In the genomic region with DNA sequence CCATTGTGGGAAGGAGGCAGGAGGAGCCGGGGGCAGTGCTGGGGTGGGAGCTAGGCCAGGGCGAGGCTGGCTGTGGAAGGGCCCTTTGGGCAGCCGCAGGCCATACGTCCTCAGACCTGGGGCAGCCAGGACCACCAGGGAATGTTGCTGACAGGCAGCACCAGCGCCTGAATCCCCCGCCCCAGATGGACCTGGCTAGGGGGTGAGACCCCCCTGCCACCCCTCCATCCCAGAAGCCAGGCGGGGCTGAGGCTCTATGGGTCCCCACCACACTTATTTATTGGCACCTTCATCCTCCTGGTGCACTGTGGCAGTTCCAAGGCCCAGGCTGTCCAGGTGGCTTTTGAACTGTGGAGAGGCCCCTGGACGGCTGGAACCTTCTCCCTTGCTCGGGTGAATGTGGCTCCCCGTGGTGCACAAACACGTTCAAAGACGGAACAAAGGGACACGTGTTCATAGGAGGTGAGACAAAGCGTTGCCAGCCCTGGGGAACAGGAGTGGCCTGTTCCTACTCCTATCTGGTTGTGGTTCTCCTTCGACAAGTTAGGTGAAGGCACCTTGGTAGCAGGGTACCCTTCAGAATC, we compare ENCODE assay signal across 18 cellular contexts. TPM values are rescaled to one million over a fixed set of nuclear protein-coding genes. Genes with fewer than 3 reads are reported as not detected.
DNase-seq lines count a peak whose midpoint lies in the region; ATAC-seq and TF ChIP-seq lines count a peak whose summit lies in the region.
"Had no signal": no experiment of that assay in that cellular context is flagged by ENCODE, and none has a peak within 500 bp of the region (broad histone marks: within the 10 kb centered on the region; RNA-seq: fewer than 3 reads in every experiment).

No MANE protein-coding gene starts in this region.

- H3K4me1 ChIP-seq in endodermal cell (ENCODE audit: control insufficient read depth, insufficient read depth, low read length) (no peaks in the 10 kb centered on the region), gastrocnemius medialis (peaks cover 53 to 62% of the 10 kb centered on the region in 2 donors), neural progenitor cell (peaks cover 12% of the 10 kb centered on the region)

- TF ChIP-seq CTCF in CD14-positive monocyte (IDR thresholded peaks at IDR 0.05) (no peak), endodermal cell (conservative IDR thresholded peaks at IDR 0.05) (no peak), gastrocnemius medialis (IDR thresholded peaks at IDR 0.05 in 4 of 5, conservative IDR thresholded peaks at IDR 0.05 in 1 of 5) (no peak), neural progenitor cell (IDR thresholded peaks at IDR 0.05) (no peak)

- H3K27ac ChIP-seq in endodermal cell (ENCODE audit: low read depth, low read length) (no peak overlapping the region), gastrocnemius medialis (peak overlapping the region; percentile 98 to 99 (median 98)), neural progenitor cell (no peak overlapping the region)

- H3K4me3 ChIP-seq in endodermal cell (ENCODE audit: low read length) (no peak overlapping the region), gastrocnemius medialis (no peak overlapping the region), neural progenitor cell (no peak overlapping the region)
- H3K4me3 ChIP-seq: lung had no signal

- DNase-seq in CD14-positive monocyte (ENCODE audit: low spot score) (peak; percentile 45), NCI-H345 (lab: John Stamatoyannopoulos, UW) (peak; percentile 74), endodermal cell (peak; percentile 38), gastrocnemius medialis (no peak), neural progenitor cell (ENCODE audit: low spot score) (no peak), NCI-H2107 (lab: John Stamatoyannopoulos, UW) (no peak), A172 (ENCODE audit: low spot score) (no peak)
- DNase-seq: activated naive CD8-positive, alpha-beta T cell treated with anti-CD3 and anti-CD28 coated beads for 36 hours; activated T-cell treated with anti-CD3 and anti-CD28 coated beads, Interleukin-2, amount 50 U/mL, for 4 hours; AML-193; central memory CD4-positive, alpha-beta T cell; GOT3; Karpas-422; naive B cell; NCI-H2029; NCI-H774; stimulated activated naive CD8-positive, alpha-beta T cell treated with anti-CD3 and anti-CD28 coated beads, Interleukin-15, amount 100 ng/mL, for 72 hours had no signal

- H3K4me2 ChIP-seq in neural progenitor cell = no peak overlapping the region

- no peaks in the 10 kb centered on the region for H3K79me2 ChIP-seq in neural progenitor cell (ENCODE audit: low read depth)

- intact Hi-C loops in CD14-positive monocyte (cut with micrococcal nuclease) (no loop called here), gastrocnemius medialis (cut with DNase I; ENCODE audit: low total_unique reads) (no loop called here)

- H3K9me3 Mint-ChIP-seq in CD14-positive monocyte (no peaks in the 10 kb centered on the region), endodermal cell (no peaks in the 10 kb centered on the region), neural progenitor cell (no peaks in the 10 kb centered on the region)
- H3K9me3 Mint-ChIP-seq: activated naive CD8-positive, alpha-beta T cell treated with anti-CD3 and anti-CD28 coated beads for 36 hours; activated T-cell treated with anti-CD3 and anti-CD28 coated beads, Interleukin-2, amount 50 U/mL, for 4 hours; naive B cell; stimulated activated naive CD8-positive, alpha-beta T cell treated with anti-CD3 and anti-CD28 coated beads, Interleukin-15, amount 100 ng/mL, for 72 hours had no signal

- H3K27me3 ChIP-seq in endodermal cell (ENCODE audit: control insufficient read depth, insufficient read depth, low read length, poor library complexity, severe bottlenecking) = no peaks in the 10 kb centered on the region
- no peaks in the 10 kb centered on the region for H3K27me3 ChIP-seq in gastrocnemius medialis
- no peaks in the 10 kb centered on the region for H3K27me3 ChIP-seq in neural progenitor cell

- no peaks in the 10 kb centered on the region for H3K9me3 ChIP-seq in endodermal cell (ENCODE audit: control insufficient read depth, low read length)
- H3K9me3 ChIP-seq in gastrocnemius medialis = no peaks in the 10 kb centered on the region
- no peaks in the 10 kb centered on the region for H3K9me3 ChIP-seq in neural progenitor cell (ENCODE audit: low read depth)

- H3K4me3 Mint-ChIP-seq in CD14-positive monocyte = no peak overlapping the region
- H3K4me3 Mint-ChIP-seq in endodermal cell = no peak overlapping the region
- H3K4me3 Mint-ChIP-seq in neural progenitor cell = no peak overlapping the region
- H3K4me3 Mint-ChIP-seq: activated naive CD8-positive, alpha-beta T cell treated with anti-CD3 and anti-CD28 coated beads for 36 hours; activated T-cell treated with anti-CD3 and anti-CD28 coated beads, Interleukin-2, amount 50 U/mL, for 4 hours; naive B cell; stimulated activated naive CD8-positive, alpha-beta T cell treated with anti-CD3 and anti-CD28 coated beads, Interleukin-15, amount 100 ng/mL, for 72 hours had no signal

- H3K9ac ChIP-seq in endodermal cell (ENCODE audit: extremely low read depth, low read length, poor library complexity, severe bottlenecking) (no peak overlapping the region), neural progenitor cell (no peak overlapping the region)

- H3K27ac Mint-ChIP-seq in CD14-positive monocyte = no peak overlapping the region
- H3K27ac Mint-ChIP-seq in endodermal cell = no peak overlapping the region
- no peak overlapping the region for H3K27ac Mint-ChIP-seq in neural progenitor cell
- H3K27ac Mint-ChIP-seq: activated naive CD8-positive, alpha-beta T cell treated with anti-CD3 and anti-CD28 coated beads for 36 hours; stimulated activated naive CD8-positive, alpha-beta T cell treated with anti-CD3 and anti-CD28 coated beads, Interleukin-15, amount 100 ng/mL, for 72 hours had no signal

- no peaks in the 10 kb centered on the region for H3K36me3 Mint-ChIP-seq in CD14-positive monocyte
- no peaks in the 10 kb centered on the region for H3K36me3 Mint-ChIP-seq in endodermal cell (ENCODE audit: low read depth)
- no peaks in the 10 kb centered on the region for H3K36me3 Mint-ChIP-seq in neural progenitor cell
- H3K36me3 Mint-ChIP-seq: activated naive CD8-positive, alpha-beta T cell treated with anti-CD3 and anti-CD28 coated beads for 36 hours; naive B cell had no signal

- 96 to 98% methylated on average over 8 to 15 of the region's 15 CpGs for WGBS in endodermal cell (ENCODE audit: insufficient coverage in 1 of 2, insufficient read length in 1 of 2), 2 experiments

- H3K36me3 ChIP-seq in endodermal cell (ENCODE audit: control insufficient read depth, insufficient read depth, low read length) (no peaks in the 10 kb centered on the region), gastrocnemius medialis (no peaks in the 10 kb centered on the region), neural progenitor cell (no peaks in the 10 kb centered on the region)

- TF ChIP-seq POLR2A in gastrocnemius medialis (IDR thresholded peaks at IDR 0.05) = no peak

- H3F3A ChIP-seq in neural progenitor cell (ENCODE audit: low read depth) = no peaks in the 10 kb centered on the region

- H2AFZ ChIP-seq in neural progenitor cell (replicated peaks) = no peak overlapping the region

- ATAC-seq in gastrocnemius medialis = no peak
- ATAC-seq: activated T-cell treated with anti-CD3 and anti-CD28 coated beads, Interleukin-2, amount 50 U/mL, for 4 hours; stimulated activated naive CD8-positive, alpha-beta T cell treated with anti-CD3 and anti-CD28 coated beads, Interleukin-15, amount 100 ng/mL, for 72 hours had no signal

- H3K4me1 Mint-ChIP-seq in CD14-positive monocyte (peaks cover 22% of the 10 kb centered on the region), endodermal cell (no peaks in the 10 kb centered on the region), neural progenitor cell (peaks cover 20% of the 10 kb centered on the region)

- in situ Hi-C loops in gastrocnemius medialis (cut with MboI; ENCODE audit: low sequenced_read_pairs in 4 of 4) = no loop called here

- H4K20me1 ChIP-seq in neural progenitor cell (ENCODE audit: low read depth) = no peaks in the 10 kb centered on the region

- H3K27me3 Mint-ChIP-seq in CD14-positive monocyte (ENCODE audit: low read depth in 3 of 3) (peaks cover 0 to 4% (median 2%) of the 10 kb centered on the region in 3 donors), endodermal cell (ENCODE audit: insufficient read depth) (no peaks in the 10 kb centered on the region), neural progenitor cell (ENCODE audit: insufficient read depth, low read depth) (peaks cover 12% of the 10 kb centered on the region)
- H3K27me3 Mint-ChIP-seq: activated naive CD8-positive, alpha-beta T cell treated with anti-CD3 and anti-CD28 coated beads for 36 hours; naive B cell; stimulated activated naive CD8-positive, alpha-beta T cell treated with anti-CD3 and anti-CD28 coated beads, Interleukin-15, amount 100 ng/mL, for 72 hours had no signal

RNA-seq across cellular contexts. Expression of gene RAMP1, which starts 35.1 kb away (rescaled TPM):
- polyA plus RNA-seq in CD14-positive monocyte = not detected
- total RNA-seq in endodermal cell (1 to 10 TPM in 1 of 2 donors, under 1 TPM in 1; 0.40 to 1.6 TPM), gastrocnemius medialis (100 to 1,000 TPM in 1 of 4 donors, 10 to 100 TPM in 3; 28.7 to 168 (median 71.8) TPM), neural progenitor cell (ENCODE audit: low replicate concordance) (not detected in 2 replicates)
- 1.2 TPM for polyA plus RNA-seq in endodermal cell (2013, experiment 1 of 2)
- polyA plus RNA-seq in endodermal cell (2013, experiment 2 of 2) = 0.83 TPM
- total RNA-seq in A172 (2014; rRNA removed; shearing (Covaris generic)) = 32.4 and 35.2 TPM in 2 replicates

Comparison
In these comparisons a context has a peak if more than half of its experiments do, and no peak if none do; other contexts are left out.
1. DNase-seq: peak in CD14-positive monocyte (single experiment), NCI-H345 (single experiment) and endodermal cell (single experiment); none in gastrocnemius medialis (0 of 2), neural progenitor cell (single experiment), NCI-H2107 (single experiment) and A172 (single experiment).
2. H3K27ac ChIP-seq: peak in gastrocnemius medialis (4 of 4); none in endodermal cell (single experiment) and neural progenitor cell (single experiment).
3. RNA of gene RAMP1, which starts 35.1 kb away (total RNA-seq): 28.7 to 168 TPM in gastrocnemius medialis and 32.4 to 35.2 TPM in A172; 0.40 to 1.6 TPM in endodermal cell and not detected in neural progenitor cell; every median in the first group is over 10 times any median in the second.